17 cellular contexts compared by ENCODE assay signal in the genomic region with DNA sequence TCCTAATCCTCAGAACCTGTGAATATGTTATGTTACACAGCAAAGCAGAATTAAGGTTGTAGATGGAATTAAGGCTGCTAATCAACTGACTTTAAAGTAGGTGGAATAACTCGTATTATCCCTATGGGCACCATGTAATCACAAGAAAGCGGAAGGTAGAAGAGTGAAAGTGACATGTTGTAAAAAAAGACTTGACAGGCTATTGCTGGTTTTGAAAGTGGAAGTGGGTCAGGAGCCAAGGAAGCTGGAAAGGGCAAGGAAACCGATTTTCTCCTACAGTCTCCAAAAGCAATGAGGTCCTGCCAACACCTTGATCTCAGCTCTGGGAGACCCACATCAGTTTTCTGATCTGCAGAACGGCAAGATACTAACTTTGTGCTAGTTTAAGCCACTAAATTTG. TPM values are rescaled to one million over a fixed set of nuclear protein-coding genes. Genes with fewer than 3 reads are reported as not detected.
"Had no signal": no experiment of that assay in that cellular context is flagged by ENCODE, and none has a peak within 500 bp of the region (broad histone marks: within the 10 kb centered on the region; RNA-seq: fewer than 3 reads in every experiment).

No MANE protein-coding gene starts in this region.

- ATAC-seq: effector memory CD8-positive, alpha-beta T cell; naive thymus-derived CD4-positive, alpha-beta T cell had no signal

- H2AFZ ChIP-seq: neural progenitor cell had no signal

- H3K27me3 ChIP-seq: cardiac muscle cell, neural progenitor cell, right atrium auricular region, thyroid gland had no signal

- DNase-seq: activated CD4-positive, alpha-beta T cell treated with anti-CD3 and anti-CD28 coated beads for 1 hour; activated CD4-positive, alpha-beta T cell treated with anti-CD3 and anti-CD28 coated beads, Interleukin-2, amount 50 U/mL, for 4 hours; amniotic stem cell; dermis blood vessel endothelial cell; effector memory CD8-positive, alpha-beta T cell; mesendoderm; naive thymus-derived CD4-positive, alpha-beta T cell; stimulated activated CD4-positive, alpha-beta T cell treated with anti-CD3 and anti-CD28 coated beads, Interleukin-12 subunit alpha, Interleukin-12 subunit beta, amount 100 ng/mL, for 4 hours; stimulated activated CD4-positive, alpha-beta T cell treated with anti-CD3 and anti-CD28 coated beads, Interleukin-2, amount 100 ng/mL, for 24 hours; stimulated activated naive CD4-positive, alpha-beta T cell treated with Interleukin-2 at 50 U/mL for 16 hours; thyroid gland; WERI-Rb-1 had no signal

- H3K4me2 ChIP-seq: neural progenitor cell had no signal

- H3K27ac ChIP-seq: cardiac muscle cell, neural progenitor cell, prostate gland, right atrium auricular region, thyroid gland, WERI-Rb-1 had no signal

- H3K9me3 ChIP-seq: prostate gland, right atrium auricular region, thyroid gland had no signal

- H3K36me3 ChIP-seq: cardiac muscle cell, neural progenitor cell, prostate gland, right atrium auricular region, thyroid gland, WERI-Rb-1 had no signal

- FAIRE-seq: urothelium cell line had no signal

- H3K4me3 ChIP-seq: cardiac muscle cell, neural progenitor cell, prostate gland, right atrium auricular region, thyroid gland had no signal

- H3K4me1 ChIP-seq: prostate gland, right atrium auricular region, thyroid gland had no signal

- H3K9ac ChIP-seq: neural progenitor cell had no signal

RNA-seq across cellular contexts. Expression of gene TP63, which starts 6.6 kb away (rescaled TPM):
- total RNA-seq: cardiac muscle cell, dermis blood vessel endothelial cell had no signal
